In genomic region chr14:39085933-39086332, GRCh38 we compare ENCODE assay signal across 1 cellular context.
TF ChIP-seq lines count a peak whose summit lies in the region.

No MANE protein-coding gene starts in this region.

TF ChIP-seq in HepG2, 621 proteins besides CTCF, POLR2A, EP300 and RAD21:
- 0 out of 2 replicates have a peak, but pooled peaks have one; percentile 21 for TF ChIP-seq MLXIP (CRISPR knock-in tag; IDR thresholded peaks at IDR 0.05; ENCODE audit: borderline replicate concordance)
- TF ChIP-seq ZNF879 (CRISPR knock-in tag; IDR thresholded peaks at IDR 0.05) = no peak
- no peak for TF ChIP-seq PHF5A (CRISPR knock-in tag; IDR thresholded peaks at IDR 0.05; ENCODE audit: low read depth, unreplicated experiment)
- peak; percentile 31; the same call in 1 of the 2 replicates for TF ChIP-seq RBFOX2 (IDR thresholded peaks at IDR 0.05; ENCODE audit: low read depth, low read length)
- TF ChIP-seq PBX3 (CRISPR knock-in tag; IDR thresholded peaks at IDR 0.05; ENCODE audit: borderline replicate concordance) = 0 out of 2 replicates have a peak, but pooled peaks have one; percentile 23
